15 cellular contexts compared by ENCODE assay signal in the genomic region with DNA sequence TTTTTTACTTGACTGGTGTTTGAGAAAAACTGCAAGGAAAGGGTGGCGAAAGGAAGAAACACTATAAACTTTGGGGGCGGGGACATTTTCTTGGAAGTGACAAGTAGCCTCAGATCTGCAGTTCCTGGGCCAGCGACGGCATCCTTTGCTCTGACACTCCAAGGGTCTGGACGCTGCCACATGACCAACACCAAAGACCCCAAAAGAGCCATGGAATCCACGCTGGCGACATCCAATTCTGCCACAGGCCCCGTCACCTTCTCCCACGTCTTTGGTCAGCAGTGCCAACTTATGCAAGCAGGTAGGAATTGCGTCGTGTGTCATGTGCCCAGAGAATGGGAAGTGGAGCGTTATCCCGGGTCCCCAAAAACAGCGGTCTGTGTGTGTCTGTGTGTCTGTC.
DNase-seq lines count a peak whose midpoint lies in the region; ATAC-seq and TF ChIP-seq lines count a peak whose summit lies in the region.
"Had no signal": no experiment of that assay in that cellular context is flagged by ENCODE, and none has a peak within 500 bp of the region (broad histone marks: within the 10 kb centered on the region; RNA-seq: fewer than 3 reads in every experiment).

No MANE protein-coding gene starts in this region.

- peak; percentile 17 for DNase-seq in activated CD8-positive, alpha-beta memory T cell treated with anti-CD3 and anti-CD28 coated beads, Interleukin-2, amount 50 U/mL, for 48 hours
- DNase-seq in activated CD8-positive, alpha-beta memory T cell treated with anti-CD3 and anti-CD28 coated beads for 24 hours, result no peak
- DNase-seq in heart left ventricle (no peak), upper lobe of left lung (no peak), NCI-H82 treated with DMSO at 0.1 percent for 48 hours (lab: John Stamatoyannopoulos, UW; ENCODE audit: unreplicated experiment) (no peak)
- no peak for DNase-seq in stimulated activated effector memory CD8-positive, alpha-beta T cell treated with anti-CD3 and anti-CD28 coated beads, Interleukin-12 subunit alpha, Interleukin-12 subunit beta, amount 100 ng/mL, for 72 hours (ENCODE audit: low spot score in 2 of 2)
- DNase-seq: activated CD4-positive, CD25-positive, alpha-beta regulatory T cell; Kasumi-1; NCI-H446; SIG-M5 had no signal

- no peak overlapping the region for H3K4me3 Mint-ChIP-seq in stimulated activated effector memory CD8-positive, alpha-beta T cell treated with anti-CD3 and anti-CD28 coated beads, Interleukin-12 subunit alpha, Interleukin-12 subunit beta, amount 100 ng/mL, for 72 hours
- H3K4me3 Mint-ChIP-seq: activated T-helper 1 cell treated with anti-CD3 and anti-CD28 coated beads, Interleukin-12 subunit alpha, Interleukin-12 subunit beta, Interleukin-2, Interleukin-4 antibody, amounts not matched to agents 30 ng/mL and 10 ng/mL and 1 ng/mL, durations not matched to agents 14 hours and 24 hours and 36 hours had no signal

- peaks cover 0 to 18% (median 0%) of the 10 kb centered on the region in 12 donors for H3K4me1 ChIP-seq in heart left ventricle
- peaks cover 14% of the 10 kb centered on the region for H3K4me1 ChIP-seq in neuron (ENCODE audit: insufficient read depth, low read length)
- peaks cover 0 to 15% (median 4%) of the 10 kb centered on the region in 4 donors for H3K4me1 ChIP-seq in upper lobe of left lung

- no peaks in the 10 kb centered on the region for H3K9me3 Mint-ChIP-seq in stimulated activated effector memory CD8-positive, alpha-beta T cell treated with anti-CD3 and anti-CD28 coated beads, Interleukin-12 subunit alpha, Interleukin-12 subunit beta, amount 100 ng/mL, for 72 hours

- no peak for TF ChIP-seq POLR2A in heart left ventricle (IDR thresholded peaks at IDR 0.05)
- no peak for TF ChIP-seq POLR2A in upper lobe of left lung (IDR thresholded peaks at IDR 0.05)

- no peak for TF ChIP-seq EP300 in upper lobe of left lung (IDR thresholded peaks at IDR 0.05)

- H3K27me3 ChIP-seq in heart left ventricle (peaks cover 3 to 74% (median 41%) of the 10 kb centered on the region in 9 donors), neuron (ENCODE audit: insufficient read depth, low read length) (peaks cover 75% of the 10 kb centered on the region), upper lobe of left lung (peaks cover 0 to 9% (median 5%) of the 10 kb centered on the region in 4 donors)

- intact Hi-C loops in heart left ventricle (cut with DNase I), result no loop called here

- peak overlapping the region in 11 of 12 donors; percentile 6 to 57 (median 43) for H3K4me3 ChIP-seq in heart left ventricle
- H3K4me3 ChIP-seq in neuron (ENCODE audit: low read length), result peak overlapping the region; percentile 38
- H3K4me3 ChIP-seq in upper lobe of left lung, result peak overlapping the region in 3 of 4 donors; percentile 43 to 53 (median 47)

- H3K27ac Mint-ChIP-seq in stimulated activated effector memory CD8-positive, alpha-beta T cell treated with anti-CD3 and anti-CD28 coated beads, Interleukin-12 subunit alpha, Interleukin-12 subunit beta, amount 100 ng/mL, for 72 hours, result no peak overlapping the region
- H3K27ac Mint-ChIP-seq: activated T-helper 1 cell treated with anti-CD3 and anti-CD28 coated beads, Interleukin-12 subunit alpha, Interleukin-12 subunit beta, Interleukin-2, Interleukin-4 antibody, amounts not matched to agents 30 ng/mL and 10 ng/mL and 1 ng/mL, durations not matched to agents 14 hours and 24 hours and 36 hours had no signal

- H3K27ac ChIP-seq in heart left ventricle, result no peak overlapping the region
- H3K27ac ChIP-seq in upper lobe of left lung, result no peak overlapping the region
- H3K27ac ChIP-seq: gastroesophageal sphincter, thyroid gland had no signal

- H3K9me3 ChIP-seq in heart left ventricle (peaks cover 0 to 6% (median 0%) of the 10 kb centered on the region in 12 donors), neuron (ENCODE audit: low read length) (peaks cover 5% of the 10 kb centered on the region), upper lobe of left lung (no peaks in the 10 kb centered on the region)
- H3K9me3 ChIP-seq: thyroid gland had no signal

- H3K36me3 ChIP-seq in heart left ventricle (no peaks in the 10 kb centered on the region), neuron (ENCODE audit: insufficient read depth, low read length) (no peaks in the 10 kb centered on the region), upper lobe of left lung (no peaks in the 10 kb centered on the region)
- H3K36me3 ChIP-seq: gastroesophageal sphincter, thyroid gland had no signal

- ATAC-seq in heart left ventricle (no peak), upper lobe of left lung (ENCODE audit: low FRiP score in 2 of 2) (no peak), HG02642 (IDR thresholded peaks at IDR 0.05; ENCODE audit: poor library complexity, unreplicated experiment) (no peak)
- ATAC-seq in stimulated activated effector memory CD8-positive, alpha-beta T cell treated with anti-CD3 and anti-CD28 coated beads, Interleukin-12 subunit alpha, Interleukin-12 subunit beta, amount 100 ng/mL, for 72 hours, result no peak

- 29 to 37% (median 34%) methylated on average over 14 of the region's 14 CpGs for WGBS in heart left ventricle, 4 donors
- 23 to 24% methylated on average over 12 to 14 of the region's 14 CpGs for WGBS in upper lobe of left lung, 2 donors

- H2AFZ ChIP-seq in neuron (ENCODE audit: low read depth, low read length), result peak overlapping the region; percentile 33

- H3K36me3 Mint-ChIP-seq in stimulated activated effector memory CD8-positive, alpha-beta T cell treated with anti-CD3 and anti-CD28 coated beads, Interleukin-12 subunit alpha, Interleukin-12 subunit beta, amount 100 ng/mL, for 72 hours, result no peaks in the 10 kb centered on the region

- no peak for TF ChIP-seq CTCF in heart left ventricle (IDR thresholded peaks at IDR 0.05)
- TF ChIP-seq CTCF in upper lobe of left lung (IDR thresholded peaks at IDR 0.05), result no peak

- H3K4me1 Mint-ChIP-seq in stimulated activated effector memory CD8-positive, alpha-beta T cell treated with anti-CD3 and anti-CD28 coated beads, Interleukin-12 subunit alpha, Interleukin-12 subunit beta, amount 100 ng/mL, for 72 hours, result no peaks in the 10 kb centered on the region
